In genomic region chr17:1746975-1747543, GRCh38 we compare ENCODE assay signal across 17 cellular contexts. TPM values are rescaled to one million over a fixed set of nuclear protein-coding genes. Genes with fewer than 3 reads are reported as not detected.
A peak's percentile ranks its signal among the peaks of the same experiment; 100 is the strongest.
DNase-seq lines count a peak whose midpoint lies in the region; ATAC-seq, FAIRE-seq and TF ChIP-seq lines count a peak whose summit lies in the region.
"Had no signal": no experiment of that assay in that cellular context is flagged by ENCODE, and none has a peak within 500 bp of the region (broad histone marks: within the 10 kb centered on the region; RNA-seq: fewer than 3 reads in every experiment).

No MANE protein-coding gene starts in this region.

- H2AK5ac ChIP-seq in H9 (ENCODE audit: insufficient read length, low read length) = no peak overlapping the region

- H3K9ac ChIP-seq in H9 (ENCODE audit: extremely low read depth, insufficient read length, low read length) = no peak overlapping the region
- H3K9ac ChIP-seq in adipocyte (ENCODE audit: low read length) = peak overlapping the region; percentile 57
- H3K9ac ChIP-seq in kidney (ENCODE audit: low read length in 2 of 2) = no peak overlapping the region

- H3K27me3 ChIP-seq in H9 (ENCODE audit: insufficient read depth, low read length) (no peaks in the 10 kb centered on the region), adipocyte (replicated peaks; ENCODE audit: control insufficient read depth, insufficient read depth, low read length) (no peaks in the 10 kb centered on the region), heart right ventricle (no peaks in the 10 kb centered on the region), pancreas (no peaks in the 10 kb centered on the region)
- H3K27me3 ChIP-seq: SJSA1 had no signal

- WGBS in H9 (ENCODE audit: extremely low coverage, insufficient read length, low lambda C conversion rate) = no CpG with 5 or more reads among the region's 22 CpGs
- 76 to 78% methylated on average over 22 of the region's 22 CpGs for WGBS in heart right ventricle, 2 donors
- WGBS in pancreas, 2 donors = 66 to 79% methylated on average over 22 of the region's 22 CpGs

- H3K4me3 Mint-ChIP-seq in H9 (no peak overlapping the region), mesothelial cell of epicardium (no peak overlapping the region)
- H3K4me3 Mint-ChIP-seq: activated B cell treated with CpG ODN at 0.5 μM for 24 hours; B cell; nephron; stimulated activated effector memory CD8-positive, alpha-beta T cell treated with anti-CD3 and anti-CD28 coated beads, Interleukin-12 subunit alpha, Interleukin-12 subunit beta, amount 100 ng/mL, for 72 hours had no signal

- H3K36me3 ChIP-seq in adipocyte (ENCODE audit: control insufficient read depth, insufficient read depth, low read length, severe bottlenecking) = no peaks in the 10 kb centered on the region
- no peaks in the 10 kb centered on the region for H3K36me3 ChIP-seq in heart right ventricle
- no peaks in the 10 kb centered on the region for H3K36me3 ChIP-seq in pancreas
- H3K36me3 ChIP-seq in kidney (ENCODE audit: control insufficient read depth in 1 of 2, insufficient read depth in 2 of 2, low read length in 2 of 2) = no peaks in the 10 kb centered on the region
- H3K36me3 ChIP-seq: SJSA1 had no signal

- H2BK15ac ChIP-seq in H9 (ENCODE audit: low read depth, low read length) = no peak overlapping the region

- H3K4me2 ChIP-seq in H9 (ENCODE audit: insufficient read depth, insufficient read length, low read length) = no peak overlapping the region

- H2BK12ac ChIP-seq in H9 (ENCODE audit: insufficient read length, low read depth, low read length) = no peak overlapping the region

- H3K4me1 ChIP-seq in H9 (ENCODE audit: insufficient read depth, low read length) (no peaks in the 10 kb centered on the region), adipocyte (ENCODE audit: control insufficient read depth, insufficient read depth, low read length) (peaks cover 21% of the 10 kb centered on the region), heart right ventricle (peaks cover 0 to 12% (median 0%) of the 10 kb centered on the region in 9 donors), pancreas (no peaks in the 10 kb centered on the region), kidney (ENCODE audit: control insufficient read depth in 1 of 2, insufficient read depth in 1 of 2, low read depth in 1 of 2, low read length in 2 of 2) (peaks cover 0 to 3% of the 10 kb centered on the region in 2 donors)
- H3K4me1 ChIP-seq: SJSA1 had no signal

- H3K4me3 ChIP-seq in adipocyte (ENCODE audit: low read length) (peak overlapping the region; percentile 27), heart right ventricle (no peak overlapping the region), pancreas (no peak overlapping the region), kidney (ENCODE audit: low read length in 2 of 2) (no peak overlapping the region)
- H3K4me3 ChIP-seq: SJSA1 had no signal

- H3K79me2 ChIP-seq in H9 (ENCODE audit: insufficient read depth, low read length) = no peaks in the 10 kb centered on the region

- H2BK5ac ChIP-seq in H9 (ENCODE audit: insufficient read length, low read length) = no peak overlapping the region

- no peak overlapping the region for H2BK20ac ChIP-seq in H9 (ENCODE audit: low read depth, low read length, poor library complexity, severe bottlenecking)

- H3K23me2 ChIP-seq in H9 (ENCODE audit: insufficient read length, low read depth, low read length, poor library complexity, severe bottlenecking) = no peaks in the 10 kb centered on the region

- no peaks in the 10 kb centered on the region for H4K20me1 ChIP-seq in H9 (ENCODE audit: control insufficient read depth, insufficient read depth, insufficient read length)

- H3K36me3 Mint-ChIP-seq in H9 (ENCODE audit: insufficient read depth in 1 of 3, low read depth in 3 of 3) (no peaks in the 10 kb centered on the region), mesothelial cell of epicardium (no peaks in the 10 kb centered on the region)
- H3K36me3 Mint-ChIP-seq: stimulated activated effector memory CD8-positive, alpha-beta T cell treated with anti-CD3 and anti-CD28 coated beads, Interleukin-12 subunit alpha, Interleukin-12 subunit beta, amount 100 ng/mL, for 72 hours had no signal

- no peak overlapping the region for H2BK120ac ChIP-seq in H9 (ENCODE audit: low read depth, low read length, poor library complexity, severe bottlenecking)

- H3T11ph ChIP-seq in H9 (ENCODE audit: low read length) = no peak overlapping the region

- no peak overlapping the region; the same call in 1 of the 2 replicates for H3K14ac ChIP-seq in H9 (ENCODE audit: insufficient read depth, low read length)

- H3K4me1 Mint-ChIP-seq in H9 = peaks cover 4 to 6% of the 10 kb centered on the region in 2 experiments; a peak in 3 of 4 replicates
- H3K4me1 Mint-ChIP-seq in mesothelial cell of epicardium = peaks cover 5% of the 10 kb centered on the region
- H3K4me1 Mint-ChIP-seq: stimulated activated effector memory CD8-positive, alpha-beta T cell treated with anti-CD3 and anti-CD28 coated beads, Interleukin-12 subunit alpha, Interleukin-12 subunit beta, amount 100 ng/mL, for 72 hours had no signal

- no peak overlapping the region for H3K4ac ChIP-seq in H9 (ENCODE audit: low read depth, low read length)

- H3K9me3 ChIP-seq in H9 (ENCODE audit: control insufficient read depth, low read depth, low read length) = no peaks in the 10 kb centered on the region
- peaks cover 4% of the 10 kb centered on the region for H3K9me3 ChIP-seq in adipocyte (ENCODE audit: control insufficient read depth, low read length)
- no peaks in the 10 kb centered on the region for H3K9me3 ChIP-seq in heart right ventricle
- no peaks in the 10 kb centered on the region for H3K9me3 ChIP-seq in pancreas
- H3K9me3 ChIP-seq in kidney (ENCODE audit: control insufficient read depth in 1 of 2, low read length in 2 of 2) = no peaks in the 10 kb centered on the region
- H3K9me3 ChIP-seq: SJSA1 had no signal

- H3K23ac ChIP-seq in H9 (ENCODE audit: insufficient read length, low read depth, low read length) = no peak overlapping the region

- intact Hi-C loops in heart right ventricle (cut with DNase I) = no loop called here
- intact Hi-C loops in pancreas (cut with DNase I) = no loop called here
- intact Hi-C loops in kidney (cut with DNase I) = no loop called here

- H3K27me3 Mint-ChIP-seq in H9 (ENCODE audit: low read depth) (peaks cover 1% of the 10 kb centered on the region), mesothelial cell of epicardium (ENCODE audit: low read depth) (no peaks in the 10 kb centered on the region)
- H3K27me3 Mint-ChIP-seq: activated B cell treated with CpG ODN at 0.5 μM for 24 hours, B cell had no signal

- no peak overlapping the region for H3K18ac ChIP-seq in H9 (ENCODE audit: insufficient read length, low read depth, low read length)

- H3K27ac ChIP-seq in H9 (ENCODE audit: insufficient read length, low read depth, low read length) (no peak overlapping the region), heart right ventricle (peak overlapping the region in 6 of 10 donors; percentile 11 to 73 (median 61)), pancreas (peak overlapping the region in 1 of 4 donors; percentile 17), kidney (ENCODE audit: low read depth in 2 of 2, low read length in 2 of 2) (no peak overlapping the region)
- H3K27ac ChIP-seq: SJSA1 had no signal

- H2AFZ ChIP-seq in H9 (ENCODE audit: low read length) = no peak overlapping the region

- DNase-seq in H9 (peak; percentile 84), adipocyte (ENCODE audit: low read depth) (no peak), heart right ventricle (no peak), pancreas (peak in 3 of 6 donors; percentile 45 to 75 (median 74)), mesothelial cell of epicardium (ENCODE audit: low spot score in 2 of 2, unreplicated experiment in 2 of 2) (no peak), NCI-H128 (lab: John Stamatoyannopoulos, UW; ENCODE audit: unreplicated experiment) (no peak), kidney (no peak)
- DNase-seq: activated B cell treated with CpG ODN at 0.5 μM for 24 hours, activated T-cell treated with anti-CD3 and anti-CD28 coated beads for 4 hours, NCI-H446 treated with DMSO at 0.1 percent for 48 hours had no signal

- H3K79me1 ChIP-seq in H9 (ENCODE audit: insufficient read depth, low read depth, low read length, poor library complexity, severe bottlenecking) = no peaks in the 10 kb centered on the region

- H4K91ac ChIP-seq in H9 (ENCODE audit: insufficient read length, low read depth, low read length) = no peak overlapping the region

- no peak overlapping the region for H4K8ac ChIP-seq in H9 (replicated peaks; ENCODE audit: insufficient read length, low read depth, low read length)

- no peak for FAIRE-seq in pancreas (lab: Jason Lieb, UNC)
- no peak for FAIRE-seq in kidney (lab: Jason Lieb, UNC)
- FAIRE-seq: astrocyte, G401.6 had no signal

- no peak overlapping the region for H3K56ac ChIP-seq in H9 (ENCODE audit: insufficient read length, low read depth, low read length)

- H3K9me3 Mint-ChIP-seq in H9 (peaks cover 0 to 1% of the 10 kb centered on the region in 2 experiments; a peak in 1 of 5 replicates), mesothelial cell of epicardium (no peaks in the 10 kb centered on the region)
- H3K9me3 Mint-ChIP-seq: activated B cell treated with CpG ODN at 0.5 μM for 24 hours; nephron; stimulated activated effector memory CD8-positive, alpha-beta T cell treated with anti-CD3 and anti-CD28 coated beads, Interleukin-12 subunit alpha, Interleukin-12 subunit beta, amount 100 ng/mL, for 72 hours had no signal

- TF ChIP-seq CTCF in H9 (conservative IDR thresholded peaks at IDR 0.05) = no peak
- TF ChIP-seq CTCF in heart right ventricle (IDR thresholded peaks at IDR 0.05) = no peak
- TF ChIP-seq CTCF in pancreas (IDR thresholded peaks at IDR 0.05) = no peak
- TF ChIP-seq CTCF in mesothelial cell of epicardium (IDR thresholded peaks at IDR 0.05; ENCODE audit: unreplicated experiment) = no peak
- TF ChIP-seq CTCF in kidney (IDR thresholded peaks at IDR 0.05; ENCODE audit: borderline replicate concordance, extremely low read depth, insufficient read depth) = no peak

- ATAC-seq in heart right ventricle (peak in 7 of 8 donors; percentile 48 to 88 (median 85)), pancreas (peak in 3 of 4 donors; percentile 57 to 81 (median 74)), GM18498 (IDR thresholded peaks at IDR 0.05; ENCODE audit: unreplicated experiment) (no peak)
- ATAC-seq: stimulated activated effector memory CD8-positive, alpha-beta T cell treated with anti-CD3 and anti-CD28 coated beads, Interleukin-12 subunit alpha, Interleukin-12 subunit beta, amount 100 ng/mL, for 72 hours had no signal

- H3K27ac Mint-ChIP-seq in H9 (no peak overlapping the region), mesothelial cell of epicardium (no peak overlapping the region)
- H3K27ac Mint-ChIP-seq: activated B cell treated with CpG ODN at 0.5 μM for 24 hours; stimulated activated effector memory CD8-positive, alpha-beta T cell treated with anti-CD3 and anti-CD28 coated beads, Interleukin-12 subunit alpha, Interleukin-12 subunit beta, amount 100 ng/mL, for 72 hours had no signal

- H4K5ac ChIP-seq in H9 (ENCODE audit: insufficient read length, low read depth, low read length) = no peak overlapping the region

RNA-seq across cellular contexts. Expression of gene SERPINF2, which starts 4.4 kb away (rescaled TPM):
- total RNA-seq in H9 (2021) (0.50 and 0.68 TPM in 2 replicates), heart right ventricle (1 to 10 TPM in 3 of 10 donors, under 1 TPM in 5, not detected in 2; 0.18 to 1.3 (median 0.41) TPM), pancreas (1 to 10 TPM; 1.4 to 5.8 (median 3.4) TPM), mesothelial cell of epicardium (0.32 to 0.63 TPM (median 0.44 TPM) in 3 replicates), kidney (30.6 TPM)
- polyA plus RNA-seq in heart right ventricle (1 to 10 TPM; 2.0 to 2.8 TPM), pancreas (1 to 10 TPM; 5.6 to 8.8 TPM), kidney (ENCODE audit: insufficient read depth, low read depth, low replicate concordance) (209 TPM)
- total RNA-seq: SJSA1 had no signal

RNA-seq across cellular contexts. Expression of gene SERPINF1, which starts 14.8 kb away (rescaled TPM):
- 19.6 and 22.5 TPM in 2 replicates for total RNA-seq in H9 (2021)
- 100 to 1,000 TPM in 4 of 10 donors, 10 to 100 TPM in 6; 26.2 to 185 (median 89.1) TPM for total RNA-seq in heart right ventricle
- polyA plus RNA-seq in heart right ventricle = 100 to 1,000 TPM; 181 to 247 TPM
- total RNA-seq in pancreas = 100 to 1,000 TPM in 2 of 6 donors, 10 to 100 TPM in 4; 40.6 to 178 (median 82.0) TPM
- 10 to 100 TPM; 73.1 to 95.9 TPM for polyA plus RNA-seq in pancreas
- total RNA-seq in mesothelial cell of epicardium = 69.6 to 72.5 TPM (median 71.4 TPM) in 3 replicates
- 121 TPM for total RNA-seq in kidney
- 36.2 TPM for polyA plus RNA-seq in kidney (ENCODE audit: insufficient read depth, low read depth, low replicate concordance)
- total RNA-seq: SJSA1 had no signal

RNA-seq across cellular contexts. Expression of gene WDR81, which starts 22.6 kb away (rescaled TPM):
- total RNA-seq in H9 (2021) = 20.2 and 22.5 TPM in 2 replicates
- total RNA-seq in heart right ventricle = 10 to 100 TPM in 4 of 10 donors, 1 to 10 TPM in 6; 7.7 to 16.9 (median 9.2) TPM
- 10 to 100 TPM in 1 of 2 donors, 1 to 10 TPM in 1; 8.5 to 14.9 TPM for polyA plus RNA-seq in heart right ventricle
- total RNA-seq in pancreas = 10 to 100 TPM in 2 of 6 donors, 1 to 10 TPM in 4; 5.7 to 17.0 (median 8.3) TPM
- 10 to 100 TPM; 14.2 to 24.4 TPM for polyA plus RNA-seq in pancreas
- 20.3 to 22.9 TPM (median 20.6 TPM) in 3 replicates for total RNA-seq in mesothelial cell of epicardium
- total RNA-seq in kidney = 28.5 TPM
- 16.1 TPM for polyA plus RNA-seq in kidney (ENCODE audit: insufficient read depth, low read depth, low replicate concordance)

RNA-seq across cellular contexts. Expression of gene TLCD2, which starts 36.9 kb away (rescaled TPM):
- 1.3 and 1.5 TPM in 2 replicates for total RNA-seq in H9 (2021)
- total RNA-seq in heart right ventricle = 1 to 10 TPM in 9 of 10 donors, under 1 TPM in 1; 0.96 to 6.0 (median 1.9) TPM
- 1 to 10 TPM; 1.6 to 3.2 TPM for polyA plus RNA-seq in heart right ventricle
- total RNA-seq in pancreas = 1 to 10 TPM in 5 of 6 donors, under 1 TPM in 1; 0.56 to 2.8 (median 1.4) TPM
- polyA plus RNA-seq in pancreas = 1 to 10 TPM in 1 of 2 donors, under 1 TPM in 1; 0.75 to 1.4 TPM
- total RNA-seq in mesothelial cell of epicardium = 8.6 to 9.2 TPM (median 8.7 TPM) in 3 replicates
- total RNA-seq in kidney = 6.2 TPM
- 1.3 TPM for polyA plus RNA-seq in kidney (ENCODE audit: insufficient read depth, low read depth, low replicate concordance)
- total RNA-seq: B cell had no signal

Comparison
In these comparisons a context has a peak if more than half of its experiments do, and no peak if none do; other contexts are left out.
1. H3K27ac ChIP-seq: peak in heart right ventricle (6 of 10); none in H9 (single experiment) and kidney (0 of 2).